ENCODE assay signal across 7 cellular contexts in genomic region chr11:119030029-119030328, GRCh38. TPM values are rescaled to one million over a fixed set of nuclear protein-coding genes. Genes with fewer than 3 reads are reported as not detected.
DNase-seq lines count a peak whose midpoint lies in the region; ATAC-seq and TF ChIP-seq lines count a peak whose summit lies in the region.

No MANE protein-coding gene starts in this region.

- TF ChIP-seq CTCF in left lung (IDR thresholded peaks at IDR 0.05), result no peak

- peak overlapping the region; percentile 76 for H3K4me3 Mint-ChIP-seq in activated naive CD8-positive, alpha-beta T cell treated with anti-CD3 and anti-CD28 coated beads for 36 hours

- H3K4me3 ChIP-seq in left lung, result peak overlapping the region; percentile 78 to 87
- peak overlapping the region; percentile 69 for H3K4me3 ChIP-seq in thymus (ENCODE audit: low read length)

- peaks cover 15 to 30% of the 10 kb centered on the region in 2 donors for H3K4me1 ChIP-seq in left lung
- H3K4me1 ChIP-seq in thymus (ENCODE audit: control insufficient read depth, insufficient read depth, low read length), result peaks cover 3% of the 10 kb centered on the region

- peak overlapping the region; percentile 75 to 82 for H3K27ac ChIP-seq in left lung
- no peak overlapping the region for H3K27ac ChIP-seq in thymus (ENCODE audit: low read depth)

- 16% methylated on average over 13 of the region's 13 CpGs for WGBS in thymus

- H3K27me3 Mint-ChIP-seq in activated naive CD8-positive, alpha-beta T cell treated with anti-CD3 and anti-CD28 coated beads for 36 hours, result no peaks in the 10 kb centered on the region

- ATAC-seq in GM19438 (IDR thresholded peaks at IDR 0.05; ENCODE audit: low read depth, unreplicated experiment) (peak; percentile 18), HG03066 (IDR thresholded peaks at IDR 0.05; ENCODE audit: low read depth, unreplicated experiment) (peak; percentile 18), left lung (no peak)

- peaks cover 31% of the 10 kb centered on the region for H3K4me1 Mint-ChIP-seq in activated naive CD8-positive, alpha-beta T cell treated with anti-CD3 and anti-CD28 coated beads for 36 hours

- H3K9me3 ChIP-seq in left lung, result no peaks in the 10 kb centered on the region
- no peaks in the 10 kb centered on the region for H3K9me3 ChIP-seq in thymus (ENCODE audit: control insufficient read depth)

- H3K36me3 ChIP-seq in left lung, result peaks cover 0 to 22% of the 10 kb centered on the region in 2 donors
- H3K36me3 ChIP-seq in thymus (ENCODE audit: control insufficient read depth, insufficient read depth), result peaks cover 16% of the 10 kb centered on the region

- intact Hi-C loops in left lung (cut with DNase I), result no loop called here

- DNase-seq in activated naive CD8-positive, alpha-beta T cell treated with anti-CD3 and anti-CD28 coated beads for 36 hours, result peak; percentile 60
- DNase-seq in left lung (no peak), dermis blood vessel endothelial cell (no peak), ACHN (no peak)

- H3K27me3 ChIP-seq in left lung, result no peaks in the 10 kb centered on the region
- H3K27me3 ChIP-seq in thymus (ENCODE audit: control insufficient read depth, insufficient read depth), result no peaks in the 10 kb centered on the region

- H3K36me3 Mint-ChIP-seq in activated naive CD8-positive, alpha-beta T cell treated with anti-CD3 and anti-CD28 coated beads for 36 hours, result peaks cover 13% of the 10 kb centered on the region

- in situ Hi-C loops in ACHN (cut with HindIII; ENCODE audit: low pct_ligation_motif_present, low pct_unique_long_range_greater_than_20kb, low sequenced_read_pairs), result no loop called here

- peak overlapping the region; percentile 83 for H3K27ac Mint-ChIP-seq in activated naive CD8-positive, alpha-beta T cell treated with anti-CD3 and anti-CD28 coated beads for 36 hours

- no peaks in the 10 kb centered on the region for H3K9me3 Mint-ChIP-seq in activated naive CD8-positive, alpha-beta T cell treated with anti-CD3 and anti-CD28 coated beads for 36 hours

RNA-seq across cellular contexts. Expression of gene SLC37A4, which starts 0.7 kb away (rescaled TPM):
- total RNA-seq in activated naive CD8-positive, alpha-beta T cell treated with anti-CD3 and anti-CD28 coated beads for 36 hours, result 10 to 100 TPM; 28.2 to 30.1 TPM
- total RNA-seq in left lung (10 to 100 TPM; 17.8 to 19.8 TPM), dermis blood vessel endothelial cell (18.4 and 27.3 TPM in 2 replicates)
- polyA plus RNA-seq in thymus, result 9.5 TPM

RNA-seq across cellular contexts. Expression of gene TRAPPC4, which starts 11.4 kb away (rescaled TPM):
- 100 to 1,000 TPM; 114 to 127 TPM for total RNA-seq in activated naive CD8-positive, alpha-beta T cell treated with anti-CD3 and anti-CD28 coated beads for 36 hours
- total RNA-seq in left lung, result 10 to 100 TPM; 57.1 to 66.3 TPM
- 60.4 TPM for polyA plus RNA-seq in thymus
- total RNA-seq in dermis blood vessel endothelial cell, result 90.2 and 116 TPM in 2 replicates

RNA-seq across cellular contexts. Expression of gene RPS25, which starts 11.8 kb away (rescaled TPM):
- total RNA-seq in activated naive CD8-positive, alpha-beta T cell treated with anti-CD3 and anti-CD28 coated beads for 36 hours, result 1,000 to 10,000 TPM; 1,524 to 1,591 TPM
- total RNA-seq in left lung, result 100 to 1,000 TPM; 786 to 872 TPM
- polyA plus RNA-seq in thymus, result 4,489 TPM
- total RNA-seq in dermis blood vessel endothelial cell, result 1,092 and 1,791 TPM in 2 replicates

RNA-seq across cellular contexts. Expression of gene HYOU1, which starts 27.0 kb away (rescaled TPM):
- total RNA-seq in activated naive CD8-positive, alpha-beta T cell treated with anti-CD3 and anti-CD28 coated beads for 36 hours, result 100 to 1,000 TPM; 121 to 125 TPM
- total RNA-seq in left lung (100 to 1,000 TPM; 147 to 272 TPM), dermis blood vessel endothelial cell (194 and 353 TPM in 2 replicates)
- 35.5 TPM for polyA plus RNA-seq in thymus

RNA-seq across cellular contexts. Expression of gene CENATAC, which starts 32.0 kb away (rescaled TPM):
- total RNA-seq in activated naive CD8-positive, alpha-beta T cell treated with anti-CD3 and anti-CD28 coated beads for 36 hours, result 10 to 100 TPM; 24.8 to 28.3 TPM
- total RNA-seq in left lung, result 10 to 100 TPM; 34.5 to 53.0 TPM
- polyA plus RNA-seq in thymus, result 79.1 TPM
- total RNA-seq in dermis blood vessel endothelial cell, result 9.7 and 21.6 TPM in 2 replicates
